Comparison of ENCODE assay signal across 24 cellular contexts in genomic region chr5:34903260-34903659, GRCh38.
"Had no signal": no experiment of that assay in that cellular context is flagged by ENCODE, and none has a peak within 500 bp of the region (broad histone marks: within the 10 kb centered on the region; RNA-seq: fewer than 3 reads in every experiment).

No MANE protein-coding gene starts in this region.

- H3K27me3 Mint-ChIP-seq: naive thymus-derived CD4-positive, alpha-beta T cell; natural killer cell treated with Interleukin-12 subunit alpha and Interleukin-12 subunit beta and Interleukin-15 and Interleukin-18, amount 100 ng/mL, for 72 hours; progenitor cell of endocrine pancreas; stimulated activated memory B cell treated with anti-CD40 and anti-IgM and Interleukin-4, amounts not matched to agents 10 μg/mL and 1 μg/mL and 100 μg/mL, for 72 hours; stimulated activated naive CD8-positive, alpha-beta T cell treated with anti-CD3 and anti-CD28 coated beads, Interleukin-15, amount 100 ng/mL, for 72 hours; type B pancreatic cell had no signal

- H3K4me1 Mint-ChIP-seq: naive thymus-derived CD4-positive, alpha-beta T cell; stimulated activated memory B cell treated with anti-CD40 and anti-IgM and Interleukin-4, amounts not matched to agents 10 μg/mL and 1 μg/mL and 100 μg/mL, for 72 hours; stimulated activated naive CD8-positive, alpha-beta T cell treated with anti-CD3 and anti-CD28 coated beads, Interleukin-15, amount 100 ng/mL, for 72 hours had no signal

- H3K4me3 Mint-ChIP-seq: naive thymus-derived CD4-positive, alpha-beta T cell; natural killer cell treated with Interleukin-12 subunit alpha and Interleukin-12 subunit beta and Interleukin-15 and Interleukin-18, amount 100 ng/mL, for 72 hours; stimulated activated memory B cell treated with anti-CD40 and anti-IgM and Interleukin-4, amounts not matched to agents 10 μg/mL and 1 μg/mL and 100 μg/mL, for 72 hours; stimulated activated naive CD8-positive, alpha-beta T cell treated with anti-CD3 and anti-CD28 coated beads, Interleukin-15, amount 100 ng/mL, for 72 hours; type B pancreatic cell had no signal

- H3K27ac ChIP-seq: left ventricle myocardium inferior, ovary, right atrium auricular region, right lobe of liver, tibial nerve, uterus had no signal

- H3K9me3 ChIP-seq: left ventricle myocardium inferior, mucosa of descending colon, ovary, right atrium auricular region, right lobe of liver, tibial nerve, uterus had no signal

- DNase-seq: hypothalamus; islet precursor cell; left ventricle myocardium inferior; midbrain; mucosa of descending colon; naive thymus-derived CD4-positive, alpha-beta T cell; ovary; right lobe of liver; stimulated activated CD4-positive, alpha-beta T cell treated with anti-CD3 and anti-CD28 coated beads, Interleukin-1b, Interleukin-23, amount 100 ng/mL, for 48 hours; stimulated activated CD4-positive, alpha-beta T cell treated with anti-CD3 and anti-CD28 coated beads, Interleukin-2, amount 100 ng/mL, for 48 hours; stimulated activated CD4-positive, alpha-beta T cell treated with anti-CD3 and anti-CD28 coated beads, Interleukin-4, amount 100 ng/mL, for 4 hours; stimulated activated CD8-positive, alpha-beta memory T cell treated with anti-CD3 and anti-CD28 coated beads, Interleukin-4, amount 100 ng/mL, for 48 hours; stimulated activated naive CD4-positive, alpha-beta T cell treated with Interleukin-2 at 50 U/mL for 16 hours; stimulated activated naive CD8-positive, alpha-beta T cell treated with anti-CD3 and anti-CD28 coated beads, Interleukin-15, amount 100 ng/mL, for 72 hours; substantia nigra; uterus had no signal

- H3K4me1 ChIP-seq: left ventricle myocardium inferior, right atrium auricular region, right lobe of liver, uterus had no signal

- H3K4me2 ChIP-seq: smooth muscle cell had no signal

- ATAC-seq: mucosa of descending colon; naive thymus-derived CD4-positive, alpha-beta T cell; natural killer cell treated with Interleukin-12 subunit alpha and Interleukin-12 subunit beta and Interleukin-15 and Interleukin-18, amount 100 ng/mL, for 72 hours; right lobe of liver; stimulated activated memory B cell treated with anti-CD40 and anti-IgM and Interleukin-4, amounts not matched to agents 10 μg/mL and 1 μg/mL and 100 μg/mL, for 72 hours; stimulated activated naive CD8-positive, alpha-beta T cell treated with anti-CD3 and anti-CD28 coated beads, Interleukin-15, amount 100 ng/mL, for 72 hours had no signal

- H3K36me3 ChIP-seq: ovary, right lobe of liver, uterus had no signal

- H3K4me3 ChIP-seq: left ventricle myocardium inferior, lung, mucosa of descending colon, ovary, right atrium auricular region, right lobe of liver, smooth muscle cell, tibial nerve, uterus had no signal

- H3K27ac Mint-ChIP-seq: natural killer cell treated with Interleukin-12 subunit alpha and Interleukin-12 subunit beta and Interleukin-15 and Interleukin-18, amount 100 ng/mL, for 72 hours; progenitor cell of endocrine pancreas; stimulated activated memory B cell treated with anti-CD40 and anti-IgM and Interleukin-4, amounts not matched to agents 10 μg/mL and 1 μg/mL and 100 μg/mL, for 72 hours; stimulated activated naive CD8-positive, alpha-beta T cell treated with anti-CD3 and anti-CD28 coated beads, Interleukin-15, amount 100 ng/mL, for 72 hours; type B pancreatic cell had no signal

- H3K27me3 ChIP-seq: ovary, right atrium auricular region, right lobe of liver, tibial nerve had no signal

- H3K9me3 Mint-ChIP-seq: naive thymus-derived CD4-positive, alpha-beta T cell; natural killer cell treated with Interleukin-12 subunit alpha and Interleukin-12 subunit beta and Interleukin-15 and Interleukin-18, amount 100 ng/mL, for 72 hours; stimulated activated memory B cell treated with anti-CD40 and anti-IgM and Interleukin-4, amounts not matched to agents 10 μg/mL and 1 μg/mL and 100 μg/mL, for 72 hours; stimulated activated naive CD8-positive, alpha-beta T cell treated with anti-CD3 and anti-CD28 coated beads, Interleukin-15, amount 100 ng/mL, for 72 hours; type B pancreatic cell had no signal
